ENCODE assay signal across 8 cellular contexts in genomic region chr2:159821775-159822477, GRCh38. TPM values are rescaled to one million over a fixed set of nuclear protein-coding genes. Genes with fewer than 3 reads are reported as not detected.
DNase-seq lines count a peak whose midpoint lies in the region; ATAC-seq and TF ChIP-seq lines count a peak whose summit lies in the region.
"Not testable (repeated sequence)": the region's sequence is repeated elsewhere in the genome, so short reads cannot be mapped to it uniquely, and the experiment has no call there.

No MANE protein-coding gene starts in this region.

- 60 to 100% methylated on average over 2 to 10 of the region's 11 CpGs for WGBS in transverse colon (ENCODE audit: low coverage in 1 of 2), 2 donors

- not testable (repeated sequence) for H3K4me3 ChIP-seq in mucosa of rectum (ENCODE audit: low read length in 2 of 2); transverse colon

- H3K9ac ChIP-seq in mucosa of rectum (ENCODE audit: low read depth in 1 of 2, low read length in 2 of 2): peak overlapping the region in 1 of 2 donors; percentile 32

- TF ChIP-seq POLR2A in transverse colon (IDR thresholded peaks at IDR 0.05): not testable (repeated sequence)

- TF ChIP-seq CTCF in transverse colon (IDR thresholded peaks at IDR 0.05): not testable (repeated sequence)

- H3K27ac ChIP-seq in mucosa of rectum (ENCODE audit: low read depth in 2 of 2, low read length in 2 of 2) (peak overlapping the region; percentile 32 to 36), transverse colon (peak overlapping the region in 3 of 4 donors; percentile 46 to 63 (median 56))

- peak; percentile 20 for DNase-seq in DMS 273 treated with DMSO at 0.1 percent for 48 hours (lab: John Stamatoyannopoulos, UW)
- peak; percentile 3 for DNase-seq in HT1080 (ENCODE audit: low read depth)
- DNase-seq in NCI-H2171 (lab: John Stamatoyannopoulos, UW): peak; percentile 8
- peak; percentile 83 for DNase-seq in NCI-H69 (lab: John Stamatoyannopoulos, UW)
- DNase-seq in amniotic epithelial cell (ENCODE audit: low read depth): peak; percentile 5
- peak; percentile 69 to 75 for DNase-seq in left colon
- peak; percentile 75 for DNase-seq in transverse colon

- in situ Hi-C loops in transverse colon (cut with MboI; ENCODE audit: low pct_ligation_motif_present in 1 of 4, low pct_unique_long_range_greater_than_20kb in 1 of 4, low sequenced_read_pairs in 3 of 4): not testable (repeated sequence)

- H3K27me3 ChIP-seq in mucosa of rectum (ENCODE audit: control insufficient read depth in 2 of 2, insufficient read depth in 2 of 2, low read length in 2 of 2); transverse colon: not testable (repeated sequence)

- not testable (repeated sequence) for H3K9me3 ChIP-seq in mucosa of rectum (ENCODE audit: control insufficient read depth in 2 of 2, low read length in 2 of 2); transverse colon

- not testable (repeated sequence) for TF ChIP-seq EP300 in transverse colon (IDR thresholded peaks at IDR 0.05; ENCODE audit: low read depth)

- not testable (repeated sequence) for H3K4me1 ChIP-seq in mucosa of rectum (ENCODE audit: control insufficient read depth in 2 of 2, insufficient read depth in 2 of 2, low read length in 2 of 2); transverse colon

- H3K36me3 ChIP-seq in mucosa of rectum (ENCODE audit: control insufficient read depth in 2 of 2, insufficient read depth in 2 of 2, low read length in 2 of 2); transverse colon: not testable (repeated sequence)

- ATAC-seq in left colon: peak; percentile 99

- intact Hi-C loops in left colon (cut with DNase I, micrococcal nuclease); transverse colon (cut with DNase I; ENCODE audit: low total_unique reads): not testable (repeated sequence)

RNA-seq across cellular contexts. Expression of gene CD302, which starts 23.9 kb away (rescaled TPM):
- 2.6 and 4.9 TPM in 2 replicates for total RNA-seq in HT1080 (2014; rRNA removed; shearing (Covaris generic))
- 10.4 and 12.7 TPM in 2 replicates for polyA plus RNA-seq in HT1080 (2015; cell fraction: cytosol; rRNA removed)
- 6.8 and 7.0 TPM in 2 replicates for polyA plus RNA-seq in HT1080 (2015; cell fraction: nucleus; rRNA removed)
- 10 to 100 TPM; 12.6 to 18.3 TPM for total RNA-seq in left colon
- 10 to 100 TPM; 12.7 to 35.9 (median 19.1) TPM for total RNA-seq in transverse colon

Comparison
In these comparisons a context has a peak if more than half of its experiments do, and no peak if none do; other contexts are left out.
1. DNase-seq: peak in every context shown above with its lines; median percentile 83 in NCI-H69; 75 in transverse colon; 72 in left colon; 20 in DMS 273 treated with DMSO at 0.1 percent for 48 hours; 8 in NCI-H2171; 5 in amniotic epithelial cell; 3 in HT1080.